Comparison of ENCODE assay signal across 1 cellular context in the genomic region with DNA sequence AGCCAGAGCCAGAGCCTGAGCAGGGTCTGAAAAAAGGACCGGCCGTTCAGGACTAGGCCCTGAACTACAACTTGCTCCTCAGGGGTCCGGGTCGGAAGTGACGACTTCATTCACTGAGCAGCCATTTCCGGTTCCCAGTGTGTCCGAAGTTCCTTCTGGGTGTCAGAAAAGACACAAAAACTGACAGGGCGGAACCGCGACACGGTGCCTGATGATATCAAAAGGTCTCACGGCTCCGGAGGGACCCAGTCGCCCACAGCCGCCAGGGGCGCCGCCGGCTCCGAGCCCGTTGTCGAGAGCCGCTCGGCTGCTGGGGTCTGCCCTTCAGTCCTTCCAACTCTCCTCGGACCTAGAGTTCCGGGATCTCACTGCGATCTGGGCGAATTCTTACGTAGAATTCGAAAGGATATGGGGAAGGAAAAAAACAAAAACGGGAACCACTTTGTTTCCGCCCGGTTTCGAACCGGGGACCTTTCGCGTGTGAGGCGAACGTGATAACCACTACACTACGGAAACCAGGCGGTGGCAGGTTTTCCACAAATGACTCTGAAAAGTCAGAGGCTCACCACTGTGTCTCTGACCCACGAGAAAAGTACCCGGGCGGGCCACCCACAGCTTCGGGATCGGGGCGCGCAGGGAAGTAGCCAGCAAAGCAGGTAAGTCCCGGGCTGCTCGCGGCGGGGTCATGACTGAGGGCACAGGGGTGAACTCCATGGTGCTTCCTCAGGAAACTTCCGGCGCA.
TF ChIP-seq lines count a peak whose summit lies in the region.

No MANE protein-coding gene starts in this region.

TF ChIP-seq in K562, 482 proteins besides CTCF, POLR2A, EP300 and RAD21 (continued from another document and continues in another):
- TF ChIP-seq, protein P1, sequence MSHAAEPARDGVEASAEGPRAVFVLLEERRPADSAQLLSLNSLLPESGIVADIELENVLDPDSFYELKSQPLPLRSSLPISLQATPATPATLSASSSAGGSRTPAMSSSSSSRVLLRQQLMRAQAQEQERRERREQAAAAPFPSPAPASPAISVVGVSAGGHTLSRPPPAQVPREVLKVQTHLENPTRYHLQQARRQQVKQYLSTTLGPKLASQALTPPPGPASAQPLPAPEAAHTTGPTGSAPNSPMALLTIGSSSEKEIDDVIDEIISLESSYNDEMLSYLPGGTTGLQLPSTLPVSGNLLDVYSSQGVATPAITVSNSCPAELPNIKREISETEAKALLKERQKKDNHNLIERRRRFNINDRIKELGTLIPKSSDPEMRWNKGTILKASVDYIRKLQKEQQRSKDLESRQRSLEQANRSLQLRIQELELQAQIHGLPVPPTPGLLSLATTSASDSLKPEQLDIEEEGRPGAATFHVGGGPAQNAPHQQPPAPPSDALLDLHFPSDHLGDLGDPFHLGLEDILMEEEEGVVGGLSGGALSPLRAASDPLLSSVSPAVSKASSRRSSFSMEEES (CRISPR knock-in tag; IDR thresholded peaks at IDR 0.05) = no peak
- no peak for TF ChIP-seq TCFL5 (CRISPR knock-in tag; conservative IDR thresholded peaks at IDR 0.05)
- TF ChIP-seq ZNF197 (CRISPR knock-in tag; IDR thresholded peaks at IDR 0.05; ENCODE audit: low read depth) = no peak
- TF ChIP-seq, protein P2, sequence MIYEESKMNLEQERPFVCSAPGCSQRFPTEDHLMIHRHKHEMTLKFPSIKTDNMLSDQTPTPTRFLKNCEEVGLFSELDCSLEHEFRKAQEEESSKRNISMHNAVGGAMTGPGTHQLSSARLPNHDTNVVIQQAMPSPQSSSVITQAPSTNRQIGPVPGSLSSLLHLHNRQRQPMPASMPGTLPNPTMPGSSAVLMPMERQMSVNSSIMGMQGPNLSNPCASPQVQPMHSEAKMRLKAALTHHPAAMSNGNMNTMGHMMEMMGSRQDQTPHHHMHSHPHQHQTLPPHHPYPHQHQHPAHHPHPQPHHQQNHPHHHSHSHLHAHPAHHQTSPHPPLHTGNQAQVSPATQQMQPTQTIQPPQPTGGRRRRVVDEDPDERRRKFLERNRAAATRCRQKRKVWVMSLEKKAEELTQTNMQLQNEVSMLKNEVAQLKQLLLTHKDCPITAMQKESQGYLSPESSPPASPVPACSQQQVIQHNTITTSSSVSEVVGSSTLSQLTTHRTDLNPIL (CRISPR knock-in tag; IDR thresholded peaks at IDR 0.05) = no peak
- TF ChIP-seq HDGF (IDR thresholded peaks at IDR 0.05) = no peak
- TF ChIP-seq, protein P3, sequence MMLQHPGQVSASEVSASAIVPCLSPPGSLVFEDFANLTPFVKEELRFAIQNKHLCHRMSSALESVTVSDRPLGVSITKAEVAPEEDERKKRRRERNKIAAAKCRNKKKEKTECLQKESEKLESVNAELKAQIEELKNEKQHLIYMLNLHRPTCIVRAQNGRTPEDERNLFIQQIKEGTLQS (IDR thresholded peaks at IDR 0.05) = peak; percentile 13; the same call in 1 of the 2 replicates
- TF ChIP-seq, protein P3 (CRISPR knock-in tag; conservative IDR thresholded peaks at IDR 0.05) = no peak; the same call in 1 of the 2 replicates
- TF ChIP-seq, protein P4, sequence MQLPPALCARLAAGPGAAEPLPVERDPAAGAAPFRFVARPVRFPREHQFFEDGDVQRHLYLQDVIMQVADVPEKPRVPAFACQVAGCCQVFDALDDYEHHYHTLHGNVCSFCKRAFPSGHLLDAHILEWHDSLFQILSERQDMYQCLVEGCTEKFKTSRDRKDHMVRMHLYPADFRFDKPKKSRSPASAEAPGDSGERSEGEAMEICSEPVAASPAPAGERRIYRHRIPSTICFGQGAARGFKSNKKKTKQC (CRISPR knock-in tag; IDR thresholded peaks at IDR 0.05) = peak; percentile 58; the same call in 1 of the 2 replicates
- TF ChIP-seq ZNF584 (CRISPR knock-in tag; IDR thresholded peaks at IDR 0.05; ENCODE audit: low read depth) = peak; percentile 59; the same call in 1 of the 2 replicates
- no peak for TF ChIP-seq YBX1 (IDR thresholded peaks at IDR 0.05)
- peak; percentile 59 for TF ChIP-seq LCOR (CRISPR knock-in tag; IDR thresholded peaks at IDR 0.05)
- no peak for TF ChIP-seq SETDB1 (IDR thresholded peaks at IDR 0.05; ENCODE audit: low read length)
- TF ChIP-seq MYC (IDR thresholded peaks at IDR 0.05; ENCODE audit: low read depth, low read length) = peak; percentile 60
- TF ChIP-seq MYC (CRISPR knock-in tag; IDR thresholded peaks at IDR 0.05; ENCODE audit: borderline replicate concordance, low read depth) = no peak
- TF ChIP-seq, protein P5, sequence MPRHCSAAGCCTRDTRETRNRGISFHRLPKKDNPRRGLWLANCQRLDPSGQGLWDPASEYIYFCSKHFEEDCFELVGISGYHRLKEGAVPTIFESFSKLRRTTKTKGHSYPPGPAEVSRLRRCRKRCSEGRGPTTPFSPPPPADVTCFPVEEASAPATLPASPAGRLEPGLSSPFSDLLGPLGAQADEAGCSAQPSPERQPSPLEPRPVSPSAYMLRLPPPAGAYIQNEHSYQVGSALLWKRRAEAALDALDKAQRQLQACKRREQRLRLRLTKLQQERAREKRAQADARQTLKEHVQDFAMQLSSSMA (CRISPR knock-in tag; IDR thresholded peaks at IDR 0.05) = no peak
- peak in 1 of 2 experiments; percentile 79; a peak in 2 of 4 replicates for TF ChIP-seq CSDE1 (IDR thresholded peaks at IDR 0.05)
- TF ChIP-seq HCFC1 (IDR thresholded peaks at IDR 0.05; ENCODE audit: low read depth, low read length) = 0 out of 2 replicates have a peak, but pooled peaks have one; percentile 52
- TF ChIP-seq KLF13 (tag; IDR thresholded peaks at IDR 0.05; ENCODE audit: borderline replicate concordance, low read depth) = no peak
- TF ChIP-seq, protein P6, sequence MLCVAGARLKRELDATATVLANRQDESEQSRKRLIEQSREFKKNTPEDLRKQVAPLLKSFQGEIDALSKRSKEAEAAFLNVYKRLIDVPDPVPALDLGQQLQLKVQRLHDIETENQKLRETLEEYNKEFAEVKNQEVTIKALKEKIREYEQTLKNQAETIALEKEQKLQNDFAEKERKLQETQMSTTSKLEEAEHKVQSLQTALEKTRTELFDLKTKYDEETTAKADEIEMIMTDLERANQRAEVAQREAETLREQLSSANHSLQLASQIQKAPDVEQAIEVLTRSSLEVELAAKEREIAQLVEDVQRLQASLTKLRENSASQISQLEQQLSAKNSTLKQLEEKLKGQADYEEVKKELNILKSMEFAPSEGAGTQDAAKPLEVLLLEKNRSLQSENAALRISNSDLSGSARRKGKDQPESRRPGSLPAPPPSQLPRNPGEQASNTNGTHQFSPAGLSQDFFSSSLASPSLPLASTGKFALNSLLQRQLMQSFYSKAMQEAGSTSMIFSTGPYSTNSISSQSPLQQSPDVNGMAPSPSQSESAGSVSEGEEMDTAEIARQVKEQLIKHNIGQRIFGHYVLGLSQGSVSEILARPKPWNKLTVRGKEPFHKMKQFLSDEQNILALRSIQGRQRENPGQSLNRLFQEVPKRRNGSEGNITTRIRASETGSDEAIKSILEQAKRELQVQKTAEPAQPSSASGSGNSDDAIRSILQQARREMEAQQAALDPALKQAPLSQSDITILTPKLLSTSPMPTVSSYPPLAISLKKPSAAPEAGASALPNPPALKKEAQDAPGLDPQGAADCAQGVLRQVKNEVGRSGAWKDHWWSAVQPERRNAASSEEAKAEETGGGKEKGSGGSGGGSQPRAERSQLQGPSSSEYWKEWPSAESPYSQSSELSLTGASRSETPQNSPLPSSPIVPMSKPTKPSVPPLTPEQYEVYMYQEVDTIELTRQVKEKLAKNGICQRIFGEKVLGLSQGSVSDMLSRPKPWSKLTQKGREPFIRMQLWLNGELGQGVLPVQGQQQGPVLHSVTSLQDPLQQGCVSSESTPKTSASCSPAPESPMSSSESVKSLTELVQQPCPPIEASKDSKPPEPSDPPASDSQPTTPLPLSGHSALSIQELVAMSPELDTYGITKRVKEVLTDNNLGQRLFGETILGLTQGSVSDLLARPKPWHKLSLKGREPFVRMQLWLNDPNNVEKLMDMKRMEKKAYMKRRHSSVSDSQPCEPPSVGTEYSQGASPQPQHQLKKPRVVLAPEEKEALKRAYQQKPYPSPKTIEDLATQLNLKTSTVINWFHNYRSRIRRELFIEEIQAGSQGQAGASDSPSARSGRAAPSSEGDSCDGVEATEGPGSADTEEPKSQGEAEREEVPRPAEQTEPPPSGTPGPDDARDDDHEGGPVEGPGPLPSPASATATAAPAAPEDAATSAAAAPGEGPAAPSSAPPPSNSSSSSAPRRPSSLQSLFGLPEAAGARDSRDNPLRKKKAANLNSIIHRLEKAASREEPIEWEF (CRISPR knock-in tag; IDR thresholded peaks at IDR 0.05) = no peak
- TF ChIP-seq, protein P7, sequence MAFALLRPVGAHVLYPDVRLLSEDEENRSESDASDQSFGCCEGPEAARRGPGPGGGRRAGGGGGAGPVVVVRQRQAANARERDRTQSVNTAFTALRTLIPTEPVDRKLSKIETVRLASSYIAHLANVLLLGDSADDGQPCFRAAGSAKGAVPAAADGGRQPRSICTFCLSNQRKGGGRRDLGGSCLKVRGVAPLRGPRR (CRISPR knock-in tag; IDR thresholded peaks at IDR 0.05) = no peak
- TF ChIP-seq ZNF561 (CRISPR knock-in tag; conservative IDR thresholded peaks at IDR 0.05) = no peak
- TF ChIP-seq MEF2A (IDR thresholded peaks at IDR 0.05; ENCODE audit: control insufficient read depth, low read depth, low read length) = no peak
- TF ChIP-seq ARID1B (IDR thresholded peaks at IDR 0.05) = peak; percentile 64
- TF ChIP-seq TGIF2 (CRISPR knock-in tag; IDR thresholded peaks at IDR 0.05) = no peak
- TF ChIP-seq SPI1 (IDR thresholded peaks at IDR 0.05; ENCODE audit: borderline replicate concordance, low read depth, low read length) = peak; percentile 77
- TF ChIP-seq JUN (IDR thresholded peaks at IDR 0.05; ENCODE audit: borderline replicate concordance, low read depth, low read length) = no peak; the same call in 1 of the 2 replicates
- TF ChIP-seq JUN (CRISPR knock-in tag; IDR thresholded peaks at IDR 0.05; ENCODE audit: borderline replicate concordance) = 0 out of 2 replicates have a peak, but pooled peaks have one; percentile 37
- peak; percentile 68; the same call in 1 of the 2 replicates for TF ChIP-seq PML (IDR thresholded peaks at IDR 0.05; ENCODE audit: low read length)
- no peak for TF ChIP-seq IFI16 (CRISPR knock-in tag; IDR thresholded peaks at IDR 0.05)
- peak; percentile 78; the same call in 1 of the 2 replicates for TF ChIP-seq SMAD4 (CRISPR knock-in tag; conservative IDR thresholded peaks at IDR 0.05)
- TF ChIP-seq ZNF24 (IDR thresholded peaks at IDR 0.05) = peak; percentile 56
- 0 out of 2 replicates have a peak, but pooled peaks have one; percentile 58 for TF ChIP-seq NR2C2 (CRISPR knock-in tag; IDR thresholded peaks at IDR 0.05)
- peak; percentile 95 for TF ChIP-seq NR2C2 (tag; IDR thresholded peaks at IDR 0.05)
- TF ChIP-seq NUFIP1 (IDR thresholded peaks at IDR 0.05; ENCODE audit: partially characterized antibody) = peak; percentile 26
- peak; percentile 88 to 91 for TF ChIP-seq ARNT (IDR thresholded peaks at IDR 0.05)
- 0 out of 2 replicates have a peak, but pooled peaks have one; percentile 43 for TF ChIP-seq LARP7 (IDR thresholded peaks at IDR 0.05)
- no peak for TF ChIP-seq RFX1 (IDR thresholded peaks at IDR 0.05)
- no peak for TF ChIP-seq ETS2 (tag; IDR thresholded peaks at IDR 0.05; ENCODE audit: borderline replicate concordance, poor library complexity, severe bottlenecking)
- no peak for TF ChIP-seq ZNF76 (CRISPR knock-in tag; IDR thresholded peaks at IDR 0.05; ENCODE audit: borderline replicate concordance)
- TF ChIP-seq ZNF282 (CRISPR knock-in tag; IDR thresholded peaks at IDR 0.05) = no peak
- TF ChIP-seq NR1H2 (CRISPR knock-in tag; IDR thresholded peaks at IDR 0.05) = peak; percentile 97
- TF ChIP-seq ZNF644 (tag; IDR thresholded peaks at IDR 0.05; ENCODE audit: low read depth) = no peak; the same call in 1 of the 2 replicates
- no peak for TF ChIP-seq ZC3H8 (IDR thresholded peaks at IDR 0.05)
- TF ChIP-seq CBFB (CRISPR knock-in tag; IDR thresholded peaks at IDR 0.05) = no peak
- no peak for TF ChIP-seq JUNB (CRISPR knock-in tag; conservative IDR thresholded peaks at IDR 0.05)
- TF ChIP-seq ZNF311 (CRISPR knock-in tag; IDR thresholded peaks at IDR 0.05) = no peak
- TF ChIP-seq BRD4 (IDR thresholded peaks at IDR 0.05) = peak; percentile 95
- TF ChIP-seq, protein P8, sequence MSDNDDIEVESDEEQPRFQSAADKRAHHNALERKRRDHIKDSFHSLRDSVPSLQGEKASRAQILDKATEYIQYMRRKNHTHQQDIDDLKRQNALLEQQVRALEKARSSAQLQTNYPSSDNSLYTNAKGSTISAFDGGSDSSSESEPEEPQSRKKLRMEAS (CRISPR knock-in tag; IDR thresholded peaks at IDR 0.05) = peak; percentile 79
- TF ChIP-seq EGR1 (conservative IDR thresholded peaks at IDR 0.05) = no peak; the same call in 1 of the 2 replicates
- no peak for TF ChIP-seq CHD4 (IDR thresholded peaks at IDR 0.05; ENCODE audit: insufficient read depth, insufficient replicate concordance, low read depth, low read length, poor library complexity, severe bottlenecking)
- TF ChIP-seq, protein P9, sequence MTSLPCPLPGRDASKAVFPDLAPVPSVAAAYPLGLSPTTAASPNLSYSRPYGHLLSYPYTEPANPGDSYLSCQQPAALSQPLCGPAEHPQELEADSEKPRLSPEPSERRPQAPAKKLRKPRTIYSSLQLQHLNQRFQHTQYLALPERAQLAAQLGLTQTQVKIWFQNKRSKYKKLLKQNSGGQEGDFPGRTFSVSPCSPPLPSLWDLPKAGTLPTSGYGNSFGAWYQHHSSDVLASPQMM (CRISPR knock-in tag; IDR thresholded peaks at IDR 0.05) = no peak
- no peak for TF ChIP-seq STAT5B (CRISPR knock-in tag; IDR thresholded peaks at IDR 0.05)
- TF ChIP-seq NFRKB (IDR thresholded peaks at IDR 0.05; ENCODE audit: low read depth) = 0 out of 2 replicates have a peak, but pooled peaks have one; percentile 4
- TF ChIP-seq, protein P10, sequence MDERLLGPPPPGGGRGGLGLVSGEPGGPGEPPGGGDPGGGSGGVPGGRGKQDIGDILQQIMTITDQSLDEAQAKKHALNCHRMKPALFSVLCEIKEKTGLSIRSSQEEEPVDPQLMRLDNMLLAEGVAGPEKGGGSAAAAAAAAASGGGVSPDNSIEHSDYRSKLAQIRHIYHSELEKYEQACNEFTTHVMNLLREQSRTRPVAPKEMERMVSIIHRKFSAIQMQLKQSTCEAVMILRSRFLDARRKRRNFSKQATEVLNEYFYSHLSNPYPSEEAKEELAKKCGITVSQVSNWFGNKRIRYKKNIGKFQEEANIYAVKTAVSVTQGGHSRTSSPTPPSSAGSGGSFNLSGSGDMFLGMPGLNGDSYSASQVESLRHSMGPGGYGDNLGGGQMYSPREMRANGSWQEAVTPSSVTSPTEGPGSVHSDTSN (CRISPR knock-in tag; IDR thresholded peaks at IDR 0.05; ENCODE audit: low read depth) = no peak
- TF ChIP-seq, protein P10 (tag; conservative IDR thresholded peaks at IDR 0.05; ENCODE audit: low read depth) = no peak; the same call in 1 of the 2 replicates
- TF ChIP-seq SLC30A9 (CRISPR knock-in tag; IDR thresholded peaks at IDR 0.05) = no peak
- TF ChIP-seq CAMTA2 (CRISPR knock-in tag; conservative IDR thresholded peaks at IDR 0.05) = no peak
- no peak for TF ChIP-seq ZNF589 (CRISPR knock-in tag; IDR thresholded peaks at IDR 0.05; ENCODE audit: low read depth)
